29 cellular contexts compared by ENCODE assay signal in the genomic region with DNA sequence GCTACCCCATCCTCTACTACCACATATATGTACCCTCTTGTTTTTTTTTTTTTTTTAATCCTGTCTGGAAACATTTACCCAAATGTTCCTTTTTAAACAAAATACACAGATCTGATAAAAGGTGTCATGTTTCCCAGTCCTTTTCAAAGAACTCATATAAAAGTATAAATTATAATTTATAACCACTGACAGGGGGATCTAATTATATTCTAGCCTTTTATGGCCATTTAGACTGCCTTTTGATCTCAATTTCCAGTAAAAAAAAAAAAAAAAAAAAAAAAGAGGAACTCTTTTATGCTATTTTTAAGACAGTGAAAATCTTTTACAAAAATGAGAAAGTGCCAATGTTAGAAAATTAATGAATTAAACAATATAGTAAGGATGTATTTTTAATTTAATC.
"Had no signal": no experiment of that assay in that cellular context is flagged by ENCODE, and none has a peak within 500 bp of the region (broad histone marks: within the 10 kb centered on the region; RNA-seq: fewer than 3 reads in every experiment).

No MANE protein-coding gene starts in this region.

- H3K4me3 ChIP-seq: cardiac muscle cell, coronary artery, K562, PC-9 had no signal

- DNase-seq: activated CD4-positive, alpha-beta memory T cell treated with anti-CD3 and anti-CD28 coated beads, Interleukin-2, amount 10 ng/mL, durations not matched to agents 7 days and 5 days; activated CD4-positive, alpha-beta T cell treated with anti-CD3 and anti-CD28 coated beads for 48 hours; activated CD8-positive, alpha-beta memory T cell treated with anti-CD3 and anti-CD28 coated beads for 24 hours; activated CD8-positive, alpha-beta memory T cell treated with anti-CD3 and anti-CD28 coated beads, Interleukin-2, amount 10 ng/mL, durations not matched to agents 7 days and 5 days; activated CD8-positive, alpha-beta memory T cell treated with anti-CD3 and anti-CD28 coated beads, Interleukin-2, amount 50 U/mL, for 48 hours; activated effector memory CD4-positive, alpha-beta T cell treated with Interleukin-2 at 50 U/mL for 16 hours; activated naive CD4-positive, alpha-beta T cell treated with anti-CD3 and anti-CD28 coated beads, Interleukin-2, amount 10 ng/mL, durations not matched to agents 7 days and 5 days; activated naive CD8-positive, alpha-beta T cell treated with anti-CD3 and anti-CD28 coated beads, Interleukin-2, amount 50 U/mL, for 24 hours; activated T-cell treated with anti-CD3 and anti-CD28 coated beads, Interleukin-2, amount 50 U/mL, for 48 hours; amniotic stem cell; aorta; NCI-H1105 treated with DMSO at 0.1 percent for 48 hours; NCI-H1436; NCI-H187; NCI-H2029 treated with DMSO at 0.1 percent for 48 hours; NCI-H2107; NCI-H2171; NCI-H510A; NCI-H526; NCI-H748 treated with DMSO at 0.1 percent for 48 hours; PC-9; SIG-M5; T1000 had no signal

- H3K27ac ChIP-seq: cardiac muscle cell, coronary artery, PC-9, RWPE1 had no signal

- H3K27me3 ChIP-seq: cardiac muscle cell had no signal

- ATAC-seq: activated CD4-positive, CD25-positive, alpha-beta regulatory T cell treated with anti-CD3 and anti-CD28 coated beads, Interleukin-2, amount 50 U/mL, for 24 hours; activated CD8-positive, alpha-beta memory T cell treated with anti-CD3 and anti-CD28 coated beads, Interleukin-2, amount 10 ng/mL, durations not matched to agents 7 days and 5 days; activated naive CD8-positive, alpha-beta T cell treated with anti-CD3 and anti-CD28 coated beads, Interleukin-2, amount 50 U/mL, for 24 hours; K562; Right ventricle myocardium inferior had no signal

- H2AFZ ChIP-seq: PC-9 had no signal

- H3K4me2 ChIP-seq: PC-9 had no signal

- H3K36me3 ChIP-seq: cardiac muscle cell had no signal
